ENCODE assay signal across 23 cellular contexts in the genomic region with DNA sequence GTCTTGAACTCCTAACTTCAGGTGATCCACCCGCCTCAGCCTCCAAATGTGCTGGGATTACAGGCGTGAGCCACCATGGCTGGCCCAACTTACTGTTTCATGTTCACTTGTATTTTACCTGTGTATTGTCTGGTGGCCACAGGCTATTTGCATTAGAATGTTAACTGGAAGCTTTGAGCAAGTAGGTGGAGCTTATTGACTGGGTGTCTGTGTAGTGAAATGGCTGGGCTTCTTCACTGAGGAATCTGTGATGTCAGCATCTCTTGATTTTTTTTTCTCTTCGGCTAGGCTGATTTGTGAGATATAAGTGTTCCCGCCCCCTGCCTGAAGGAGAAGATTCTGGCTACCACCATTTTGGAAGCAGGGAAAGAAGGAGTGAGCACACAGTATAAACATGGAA.
"Had no signal": no experiment of that assay in that cellular context is flagged by ENCODE, and none has a peak within 500 bp of the region (broad histone marks: within the 10 kb centered on the region; RNA-seq: fewer than 3 reads in every experiment).

No MANE protein-coding gene starts in this region.

- H3K27ac Mint-ChIP-seq: activated naive CD4-positive, alpha-beta T cell treated with anti-CD3 and anti-CD28 coated beads, Interleukin-2, amount 50 U/mL, for 72 hours; activated T-cell treated with anti-CD3 and anti-CD28 coated beads, Interleukin-2, amount 50 U/mL, for 24 hours; activated T-helper 17 cell treated with anti-CD3 and anti-CD28 coated beads, Interleukin-2, amount 50 U/mL, for 72 hours; effector memory CD8-positive, alpha-beta T cell; immature natural killer cell; mesothelial cell of epicardium; naive thymus-derived CD8-positive, alpha-beta T cell had no signal

- H3K36me3 Mint-ChIP-seq: activated naive CD4-positive, alpha-beta T cell treated with anti-CD3 and anti-CD28 coated beads, Interleukin-2, amount 50 U/mL, for 72 hours; mesothelial cell of epicardium had no signal

- H3K27ac ChIP-seq: brain microvascular endothelial cell, esophagus muscularis mucosa, gastroesophageal sphincter, heart left ventricle, left lung, ovary, psoas muscle, right atrium auricular region had no signal

- DNase-seq: activated T-cell treated with anti-CD3 and anti-CD28 coated beads, Interleukin-2, amount 50 U/mL, for 24 hours; aorta; brain microvascular endothelial cell; central memory CD4-positive, alpha-beta T cell; effector memory CD8-positive, alpha-beta T cell; heart left ventricle; immature natural killer cell; kidney glomerular epithelial cell; left lung; naive thymus-derived CD8-positive, alpha-beta T cell; ovary; psoas muscle; stimulated activated CD4-positive, alpha-beta T cell treated with anti-CD3 and anti-CD28 coated beads, Interleukin-4, amount 100 ng/mL, for 24 hours; stimulated activated naive CD4-positive, alpha-beta T cell treated with Interleukin-2 at 50 U/mL for 16 hours; T-helper 1 cell; T-helper 9 cell had no signal

- H3K4me1 Mint-ChIP-seq: activated T-helper 17 cell treated with anti-CD3 and anti-CD28 coated beads, Interleukin-2, amount 50 U/mL, for 72 hours; immature natural killer cell; naive thymus-derived CD8-positive, alpha-beta T cell had no signal

- H3K27me3 ChIP-seq: brain microvascular endothelial cell, esophagus muscularis mucosa, gastroesophageal sphincter, heart left ventricle, left lung, ovary, right atrium auricular region had no signal

- H3K9me3 Mint-ChIP-seq: activated T-cell treated with anti-CD3 and anti-CD28 coated beads, Interleukin-2, amount 50 U/mL, for 24 hours had no signal

- H3K4me3 Mint-ChIP-seq: activated T-cell treated with anti-CD3 and anti-CD28 coated beads, Interleukin-2, amount 50 U/mL, for 24 hours; activated T-helper 17 cell treated with anti-CD3 and anti-CD28 coated beads, Interleukin-2, amount 50 U/mL, for 72 hours; effector memory CD8-positive, alpha-beta T cell; immature natural killer cell; mesothelial cell of epicardium; naive thymus-derived CD8-positive, alpha-beta T cell had no signal

- H3K36me3 ChIP-seq: brain microvascular endothelial cell, esophagus muscularis mucosa, gastroesophageal sphincter, heart left ventricle, left lung, ovary, right atrium auricular region had no signal

- H3K9me3 ChIP-seq: esophagus muscularis mucosa, gastroesophageal sphincter, ovary, right atrium auricular region had no signal

- ATAC-seq: activated naive CD4-positive, alpha-beta T cell treated with anti-CD3 and anti-CD28 coated beads, Interleukin-2, amount 50 U/mL, for 72 hours; activated T-helper 17 cell treated with anti-CD3 and anti-CD28 coated beads, Interleukin-2, amount 50 U/mL, for 72 hours; effector memory CD8-positive, alpha-beta T cell; gastroesophageal sphincter; heart left ventricle; left lung; naive thymus-derived CD8-positive, alpha-beta T cell; psoas muscle had no signal

- H3K4me3 ChIP-seq: esophagus muscularis mucosa, gastroesophageal sphincter, heart left ventricle, left lung, lung, ovary, psoas muscle, right atrium auricular region had no signal

- H3K4me1 ChIP-seq: esophagus muscularis mucosa, gastroesophageal sphincter, left lung, psoas muscle, right atrium auricular region had no signal

- H3K27me3 Mint-ChIP-seq: activated T-cell treated with anti-CD3 and anti-CD28 coated beads, Interleukin-2, amount 50 U/mL, for 24 hours; effector memory CD8-positive, alpha-beta T cell had no signal
